18 cellular contexts compared by ENCODE assay signal in genomic region chr11:46009647-46010046, GRCh38.
A peak's percentile ranks its signal among the peaks of the same experiment; 100 is the strongest.
DNase-seq lines count a peak whose midpoint lies in the region; ATAC-seq, FAIRE-seq and TF ChIP-seq lines count a peak whose summit lies in the region.
"Had no signal": no experiment of that assay in that cellular context is flagged by ENCODE, and none has a peak within 500 bp of the region (broad histone marks: within the 10 kb centered on the region; RNA-seq: fewer than 3 reads in every experiment).

No MANE protein-coding gene starts in this region.

- no peaks in the 10 kb centered on the region for H3K36me3 ChIP-seq in cardiac muscle cell
- no peaks in the 10 kb centered on the region for H3K36me3 ChIP-seq in astrocyte (ENCODE audit: insufficient read depth, low read length)

- no peak overlapping the region for H3K27ac Mint-ChIP-seq in astrocyte (ENCODE audit: unreplicated experiment)
- H3K27ac Mint-ChIP-seq: B cell had no signal

- no peak for FAIRE-seq in astrocyte (lab: Jason Lieb, UNC)
- FAIRE-seq: D721Med, G401.6, GM19239 had no signal

- H3K9me3 Mint-ChIP-seq in astrocyte (ENCODE audit: unreplicated experiment), result no peaks in the 10 kb centered on the region

- peaks cover 2% of the 10 kb centered on the region for H3K4me1 Mint-ChIP-seq in astrocyte (ENCODE audit: low read depth, unreplicated experiment)

- no peak overlapping the region for H3K4me3 Mint-ChIP-seq in astrocyte (ENCODE audit: unreplicated experiment)
- H3K4me3 Mint-ChIP-seq: B cell; CD4-positive, alpha-beta memory T cell had no signal

- H3K4me1 ChIP-seq in cardiac muscle cell (ENCODE audit: low read depth) (peaks cover 24% of the 10 kb centered on the region), astrocyte (ENCODE audit: insufficient read depth, low read length) (no peaks in the 10 kb centered on the region)

- no peak overlapping the region for H2AFZ ChIP-seq in astrocyte (ENCODE audit: low read depth, low read length)
- H2AFZ ChIP-seq: PC-9 had no signal

- H3K4me3 ChIP-seq in cardiac muscle cell (no peak overlapping the region), astrocyte (ENCODE audit: insufficient read depth, low read depth, low read length) (no peak overlapping the region), fibroblast of the aortic adventitia (ENCODE audit: low read depth, low read length) (no peak overlapping the region)
- H3K4me3 ChIP-seq: PC-9 had no signal

- peak overlapping the region; percentile 33 for H3K27ac ChIP-seq in cardiac muscle cell
- H3K27ac ChIP-seq in astrocyte (ENCODE audit: low read depth, low read length), result no peak overlapping the region
- H3K27ac ChIP-seq: PC-9 had no signal

- ATAC-seq in Right ventricle myocardium superior (ENCODE audit: poor library complexity) (no peak), HG03095 (IDR thresholded peaks at IDR 0.05; ENCODE audit: unreplicated experiment) (no peak)

- TF ChIP-seq CTCF in cardiac muscle cell (IDR thresholded peaks at IDR 0.05; ENCODE audit: low read depth, low read length), result no peak
- no peak for TF ChIP-seq CTCF in astrocyte (IDR thresholded peaks at IDR 0.05; ENCODE audit: insufficient read depth, low read depth, low read length)
- no peak for TF ChIP-seq CTCF in fibroblast of the aortic adventitia (IDR thresholded peaks at IDR 0.05; ENCODE audit: insufficient read depth, low read length)

- intact Hi-C loops in Right ventricle myocardium superior (cut with DNase I), result loop anchor here (10.0 kb wide), 1 partner anchor 165 kb away; the partner anchor contains the start of gene CRY2

- H3K9me3 ChIP-seq in cardiac muscle cell (ENCODE audit: low read depth), result no peaks in the 10 kb centered on the region
- no peaks in the 10 kb centered on the region for H3K9me3 ChIP-seq in astrocyte (ENCODE audit: insufficient read depth, low read depth, low read length)

- H3K27me3 ChIP-seq in cardiac muscle cell (no peaks in the 10 kb centered on the region), astrocyte (ENCODE audit: insufficient read depth, low read length) (no peaks in the 10 kb centered on the region)

- H4K20me1 ChIP-seq in astrocyte (ENCODE audit: insufficient read depth, low read length), result peaks cover 33% of the 10 kb centered on the region

- DNase-seq in cardiac muscle cell (ENCODE audit: low read depth in 1 of 2, low spot score in 1 of 2), result peak; percentile 30 to 69
- DNase-seq in Right ventricle myocardium superior, result no peak
- DNase-seq in astrocyte (ENCODE audit: low read depth), result peak; percentile 23
- peak; percentile 79 for DNase-seq in fibroblast of the aortic adventitia (ENCODE audit: low read depth)
- no peak for DNase-seq in NCI-H2081 (lab: John Stamatoyannopoulos, UW)
- no peak for DNase-seq in NCI-H345 treated with DMSO at 0.1 percent for 48 hours (lab: John Stamatoyannopoulos, UW; ENCODE audit: unreplicated experiment)
- DNase-seq: CD4-positive, alpha-beta memory T cell; DMS79 treated with DMSO at 0.1 percent for 48 hours; NCI-H146; NCI-H2227 treated with DMSO at 0.1 percent for 48 hours; NCI-H526; NK-92 treated with Interleukin-12 subunit alpha and Interleukin-12 subunit beta, amount 100 ng/mL, for 24 hours; PC-9 had no signal

- H3K79me2 ChIP-seq in astrocyte (ENCODE audit: insufficient read depth, low read length), result no peaks in the 10 kb centered on the region

- H3K4me2 ChIP-seq in astrocyte (ENCODE audit: low read length), result no peak overlapping the region
- H3K4me2 ChIP-seq: PC-9 had no signal

- H3K27me3 Mint-ChIP-seq in astrocyte (ENCODE audit: low read depth, unreplicated experiment), result no peaks in the 10 kb centered on the region
- H3K27me3 Mint-ChIP-seq: B cell; CD4-positive, alpha-beta memory T cell had no signal

- no peaks in the 10 kb centered on the region for H3K36me3 Mint-ChIP-seq in astrocyte (ENCODE audit: low read depth, unreplicated experiment)
- H3K36me3 Mint-ChIP-seq: CD4-positive, alpha-beta memory T cell had no signal

- H3K9ac ChIP-seq in astrocyte (ENCODE audit: low read length), result no peak overlapping the region

Comparison
In these comparisons a context has a peak if more than half of its experiments do, and no peak if none do; other contexts are left out.
1. DNase-seq: peak in cardiac muscle cell (2 of 2), astrocyte (single experiment) and fibroblast of the aortic adventitia (single experiment); none in Right ventricle myocardium superior (single experiment), NCI-H2081 (0 of 2) and NCI-H345 treated with DMSO at 0.1 percent for 48 hours (single experiment).